ENCODE assay signal across 8 cellular contexts in genomic region chr7:144391823-144392255, GRCh38. TPM values are rescaled to one million over a fixed set of nuclear protein-coding genes. Genes with fewer than 3 reads are reported as not detected.
DNase-seq lines count a peak whose midpoint lies in the region; ATAC-seq and TF ChIP-seq lines count a peak whose summit lies in the region.

No MANE protein-coding gene starts in this region.

- no peaks in the 10 kb centered on the region for H3F3A ChIP-seq in SK-N-SH (replicated peaks; ENCODE audit: insufficient read depth)

- DNase-seq in activated CD4-positive, alpha-beta T cell treated with anti-CD3 and anti-CD28 coated beads for 48 hours: peak; percentile 10
- no peak for DNase-seq in activated CD4-positive, alpha-beta T cell treated with anti-CD3 and anti-CD28 coated beads for 1 hour
- DNase-seq in SK-N-SH: peak; percentile 66
- no peak for DNase-seq in endothelial cell (ENCODE audit: low spot score)
- DNase-seq in middle frontal gyrus (ENCODE audit: extremely low spot score, low spot score): peak; percentile 38
- DNase-seq in NK-92 (lab: John Stamatoyannopoulos, UW; ENCODE audit: unreplicated experiment): no peak

- no peaks in the 10 kb centered on the region for H3K36me3 ChIP-seq in SK-N-SH (replicated peaks in 1 of 2; ENCODE audit: control insufficient read depth in 1 of 2, insufficient read depth in 2 of 2, low read length in 1 of 2)

- no peaks in the 10 kb centered on the region for H3K9me3 Mint-ChIP-seq in endothelial cell (ENCODE audit: unreplicated experiment)

- no peak overlapping the region for H3K27ac ChIP-seq in SK-N-SH (ENCODE audit: low read depth in 2 of 2, low read length in 1 of 2)

- POLR2A ChIA-PET in SK-N-SH (lab: Yijun Ruan, JAX): no interaction called here

- TF ChIP-seq RAD21 in Ishikawa (IDR thresholded peaks at IDR 0.05; ENCODE audit: low read depth) (peak; percentile 91), SK-N-SH (IDR thresholded peaks at IDR 0.05; ENCODE audit: low read length) (peak; percentile 92)

- 2% methylated on average over 8 of the region's 8 CpGs for WGBS in SK-N-SH (ENCODE audit: low lambda C conversion rate)

- no peak overlapping the region for H3K27ac Mint-ChIP-seq in endothelial cell (ENCODE audit: unreplicated experiment)

- H3K9ac ChIP-seq in SK-N-SH: no peak overlapping the region

- peak overlapping the region in 1 of 2 experiments; percentile 34; a peak in 3 of 4 replicates for H3K4me3 ChIP-seq in SK-N-SH (ENCODE audit: low read depth in 2 of 2, low read length in 1 of 2)

- no peaks in the 10 kb centered on the region for H3K9me2 ChIP-seq in SK-N-SH

- no peak overlapping the region for H3K4me3 Mint-ChIP-seq in endothelial cell (ENCODE audit: unreplicated experiment)

- peaks cover 30% of the 10 kb centered on the region; the same call in 1 of the 2 replicates for H3K27me3 ChIP-seq in SK-N-SH (ENCODE audit: insufficient read depth)

- peak overlapping the region; percentile 58 for H3K4me2 ChIP-seq in SK-N-SH

- peak overlapping the region; percentile 32; the same call in 1 of the 2 replicates for H2AFZ ChIP-seq in SK-N-SH (ENCODE audit: low read depth)

- TF ChIP-seq EP300 in Ishikawa (IDR thresholded peaks at IDR 0.05; ENCODE audit: borderline replicate concordance) (no peak), SK-N-SH (IDR thresholded peaks at IDR 0.05; ENCODE audit: borderline replicate concordance in 1 of 2, low read depth in 1 of 2, low read length in 1 of 2) (no peak)

- TF ChIP-seq CTCF in SK-N-SH (IDR thresholded peaks at IDR 0.05) (peak; percentile 90), endothelial cell (IDR thresholded peaks at IDR 0.05; ENCODE audit: unreplicated experiment) (peak; percentile 76)

- no peaks in the 10 kb centered on the region for H3K79me2 ChIP-seq in SK-N-SH (ENCODE audit: insufficient read depth)

- no peaks in the 10 kb centered on the region for H3K27me3 Mint-ChIP-seq in endothelial cell (ENCODE audit: unreplicated experiment)

- CTCF ChIA-PET in SK-N-SH (lab: Yijun Ruan, JAX): interaction anchor here (0.8 to 4.1 kb wide), 16 partner anchors 8 to 1315 kb away, joined by 3 to 48 read pairs (median 5); partner anchors contain the start of gene NOBOX

- no peaks in the 10 kb centered on the region for H3K36me3 Mint-ChIP-seq in endothelial cell (ENCODE audit: low read depth, unreplicated experiment)

- peaks cover 14% of the 10 kb centered on the region for H3K4me1 Mint-ChIP-seq in endothelial cell (ENCODE audit: unreplicated experiment)

- peak; percentile 87 for ATAC-seq in GM21515 (IDR thresholded peaks at IDR 0.05; ENCODE audit: unreplicated experiment)

- H3K9me3 ChIP-seq in SK-N-SH: no peaks in the 10 kb centered on the region

- H4K20me1 ChIP-seq in SK-N-SH (ENCODE audit: insufficient read depth): no peaks in the 10 kb centered on the region

- no peaks in the 10 kb centered on the region for H3K4me1 ChIP-seq in SK-N-SH (ENCODE audit: control insufficient read depth in 1 of 2, insufficient read depth in 2 of 2, low read depth in 1 of 2, low read length in 1 of 2)

TF ChIP-seq in Ishikawa, 13 proteins besides CTCF, POLR2A, EP300 and RAD21 (continues in another document):
- TF ChIP-seq ZBTB7A (IDR thresholded peaks at IDR 0.05; ENCODE audit: low read depth) (no peak), TCF12 (IDR thresholded peaks at IDR 0.05; ENCODE audit: low read depth) (no peak), USF1 (IDR thresholded peaks at IDR 0.05) (no peak), CREB1 (IDR thresholded peaks at IDR 0.05; ENCODE audit: low read depth) (no peak), MAX (IDR thresholded peaks at IDR 0.05) (no peak), FOXM1 (IDR thresholded peaks at IDR 0.05; ENCODE audit: borderline replicate concordance, low read depth) (no peak), REST (IDR thresholded peaks at IDR 0.05; ENCODE audit: low read depth) (no peak), TAF1 (IDR thresholded peaks at IDR 0.05; ENCODE audit: low read depth) (no peak)

TF ChIP-seq in SK-N-SH, 30 proteins besides CTCF, POLR2A, EP300 and RAD21:
- TF ChIP-seq YY1 (IDR thresholded peaks at IDR 0.05; ENCODE audit: low read depth) (no peak), RFX5 (IDR thresholded peaks at IDR 0.05; ENCODE audit: low read length) (peak; percentile 17; the same call in 1 of the 2 replicates), REST (IDR thresholded peaks at IDR 0.05; ENCODE audit: low read depth, low read length) (no peak), MXI1 (IDR thresholded peaks at IDR 0.05; ENCODE audit: low read depth, low read length) (no peak), SMC3 (IDR thresholded peaks at IDR 0.05; ENCODE audit: low read depth, low read length) (peak; percentile 83)

RNA-seq across cellular contexts. Expression of gene NOBOX, which starts 11.7 kb away (rescaled TPM):
- polyA plus RNA-seq in SK-N-SH (2012; rRNA removed): not detected in 2 replicates
- not detected in 2 replicates for polyA plus RNA-seq in SK-N-SH (2012; cell fraction: cytosol; rRNA removed)
- polyA plus RNA-seq in SK-N-SH (2012; cell fraction: nucleus; rRNA removed): not detected in 2 replicates
- not detected for total RNA-seq in endothelial cell (ENCODE audit: unreplicated experiment)

RNA-seq across cellular contexts. Expression of gene ARHGEF5, which starts 36.6 kb away (rescaled TPM):
- polyA plus RNA-seq in SK-N-SH (2012; rRNA removed): 0.02 and 0.07 TPM in 2 replicates
- polyA plus RNA-seq in SK-N-SH (2012; cell fraction: cytosol; rRNA removed): 0.01 TPM in 2 replicates
- 0.04 and 0.09 TPM in 2 replicates for polyA plus RNA-seq in SK-N-SH (2012; cell fraction: nucleus; rRNA removed)
- total RNA-seq in endothelial cell (ENCODE audit: unreplicated experiment): 11.9 TPM

Comparison
In these comparisons a context has a peak if more than half of its experiments do, and no peak if none do; other contexts are left out.
1. DNase-seq: peak in activated CD4-positive, alpha-beta T cell treated with anti-CD3 and anti-CD28 coated beads for 48 hours (single experiment), SK-N-SH (single experiment) and middle frontal gyrus (single experiment); none in activated CD4-positive, alpha-beta T cell treated with anti-CD3 and anti-CD28 coated beads for 1 hour (single experiment), endothelial cell (single experiment) and NK-92 (single experiment).